Comparison of ENCODE assay signal across 8 cellular contexts in genomic region chr7:36303202-36304098, GRCh38.
DNase-seq lines count a peak whose midpoint lies in the region; ATAC-seq and TF ChIP-seq lines count a peak whose summit lies in the region.

No MANE protein-coding gene starts in this region.

- no peak overlapping the region for H2AFZ ChIP-seq in hepatocyte

- H4K20me1 ChIP-seq in hepatocyte (ENCODE audit: insufficient read depth, poor library complexity, severe bottlenecking): no peaks in the 10 kb centered on the region

- H3K4me1 ChIP-seq in BE2C: peaks cover 20% of the 10 kb centered on the region
- H3K4me1 ChIP-seq in hepatocyte (ENCODE audit: insufficient read depth): peaks cover 21% of the 10 kb centered on the region

- CTCF ChIA-PET in T-cell (lab: Charles Lee): no interaction called here

- TF ChIP-seq CTCF in BE2C (IDR thresholded peaks at IDR 0.05; ENCODE audit: low read depth, low read length) (no peak), hepatocyte (IDR thresholded peaks at IDR 0.05; ENCODE audit: poor library complexity) (no peak)

- H3K27me3 Mint-ChIP-seq in T-cell: no peaks in the 10 kb centered on the region

- peaks cover 9% of the 10 kb centered on the region for H3K36me3 Mint-ChIP-seq in T-cell

- H3K9me2 ChIP-seq in hepatocyte (replicated peaks; ENCODE audit: insufficient read depth): no peaks in the 10 kb centered on the region

- no peaks in the 10 kb centered on the region for H3K4me1 Mint-ChIP-seq in T-cell

- H3K27ac ChIP-seq in angular gyrus (ENCODE audit: low read depth, low read length) (peak overlapping the region; percentile 94), hepatocyte (peak overlapping the region; percentile 86)

- H3K27ac Mint-ChIP-seq in T-cell: peak overlapping the region in 1 of 2 donors; percentile 29

- H3K27me3 ChIP-seq in BE2C (no peaks in the 10 kb centered on the region), hepatocyte (no peaks in the 10 kb centered on the region)

- ATAC-seq in HG02763 (IDR thresholded peaks at IDR 0.05; ENCODE audit: unreplicated experiment): no peak
- ATAC-seq in T-cell (replicated peaks in 1 of 4): no peak

- H3K79me2 ChIP-seq in hepatocyte: no peaks in the 10 kb centered on the region

- H3K36me3 ChIP-seq in BE2C (no peaks in the 10 kb centered on the region), hepatocyte (replicated peaks; ENCODE audit: insufficient read depth, low read depth) (no peaks in the 10 kb centered on the region)

- H3K4me3 Mint-ChIP-seq in T-cell: no peak overlapping the region

- H3K4me3 ChIP-seq in BE2C (ENCODE audit: low read depth, low read length) (no peak overlapping the region), hepatocyte (no peak overlapping the region)

- H3K9me3 Mint-ChIP-seq in T-cell: no peaks in the 10 kb centered on the region

- peak; percentile 95 for DNase-seq in BE2C
- DNase-seq in NCI-H1092 (lab: John Stamatoyannopoulos, UW): peak; percentile 95
- DNase-seq in hepatocyte (ENCODE audit: low spot score): peak; percentile 85
- peak; percentile 75 for DNase-seq in smooth muscle cell of the brain vasculature (ENCODE audit: low read depth, low spot score)
- DNase-seq in T-cell: no peak
- DNase-seq in NCI-H82 (lab: John Stamatoyannopoulos, UW): no peak

- H3K4me2 ChIP-seq in hepatocyte: no peak overlapping the region

- WGBS in hepatocyte (ENCODE audit: low lambda C conversion rate, missing lambda C conversion rate): 51% methylated on average over 8 of the region's 8 CpGs

- H3K9me3 ChIP-seq in BE2C (no peaks in the 10 kb centered on the region), hepatocyte (ENCODE audit: low read depth) (no peaks in the 10 kb centered on the region)

- POLR2A ChIA-PET in T-cell (lab: Charles Lee): no interaction called here

Comparison
In these comparisons a context has a peak if more than half of its experiments do, and no peak if none do; other contexts are left out.
1. DNase-seq: peak in BE2C (single experiment), NCI-H1092 (single experiment), hepatocyte (single experiment) and smooth muscle cell of the brain vasculature (single experiment); none in T-cell (0 of 34) and NCI-H82 (single experiment).